In the genomic region with DNA sequence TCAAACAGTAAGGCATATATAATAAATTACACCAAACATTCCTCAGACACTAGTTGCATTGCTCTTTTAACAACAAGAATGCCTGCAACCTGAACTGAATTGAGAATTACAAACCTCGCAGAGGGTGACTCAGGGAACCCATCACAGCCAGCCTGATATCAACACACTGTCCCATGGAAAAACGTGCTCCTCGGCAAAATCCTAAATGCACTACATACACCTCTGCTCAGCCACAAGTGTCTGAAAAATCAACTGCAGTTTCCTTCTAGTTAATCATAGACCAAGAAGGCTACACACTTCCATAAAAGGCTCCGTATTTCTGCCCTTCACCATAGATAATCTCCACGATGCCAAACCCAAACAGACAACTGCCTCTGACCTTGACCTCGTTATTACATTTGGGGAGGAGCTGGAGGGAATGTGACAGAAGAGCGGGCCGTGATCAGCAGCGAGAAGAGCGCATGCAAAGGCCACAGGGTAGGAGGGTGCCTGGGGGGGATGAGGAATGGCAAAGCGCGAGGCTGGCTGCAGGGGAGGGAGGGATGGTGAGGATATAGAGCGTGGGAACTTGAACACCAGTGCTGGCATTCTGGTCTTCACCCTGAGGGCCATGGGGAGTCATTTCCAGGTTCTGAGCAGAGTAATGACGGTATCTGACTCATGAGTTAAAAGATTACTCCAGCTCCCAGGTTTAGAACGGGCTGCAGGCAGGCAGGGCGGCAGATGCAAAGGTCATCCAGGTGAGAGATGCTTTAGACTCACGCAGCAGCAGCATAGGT, we compare ENCODE assay signal across 13 cellular contexts.
DNase-seq lines count a peak whose midpoint lies in the region; ATAC-seq, FAIRE-seq and TF ChIP-seq lines count a peak whose summit lies in the region.
"Had no signal": no experiment of that assay in that cellular context is flagged by ENCODE, and none has a peak within 500 bp of the region (broad histone marks: within the 10 kb centered on the region; RNA-seq: fewer than 3 reads in every experiment).

No MANE protein-coding gene starts in this region.

- DNase-seq in CD4-positive, alpha-beta T cell = no peak
- DNase-seq in HT1080 (ENCODE audit: low read depth) = peak; percentile 26
- DNase-seq in bronchial epithelial cell (ENCODE audit: low read depth) = peak; percentile 89
- no peak for DNase-seq in OCI-M2 (lab: John Stamatoyannopoulos, UW; ENCODE audit: unreplicated experiment)
- no peak for DNase-seq in NCI-H128 (lab: John Stamatoyannopoulos, UW; ENCODE audit: unreplicated experiment)
- DNase-seq in COLO668 (lab: John Stamatoyannopoulos, UW; ENCODE audit: unreplicated experiment) = no peak
- no peak for DNase-seq in NCI-H146 (lab: John Stamatoyannopoulos, UW)
- DNase-seq: NCI-H526 treated with DMSO at 0.1 percent for 48 hours, ovary, SW 1271, upper lobe of right lung had no signal

- POLR2A ChIA-PET in CD4-positive, alpha-beta T cell (lab: Charles Lee) = no interaction called here

- no peak for TF ChIP-seq CTCF in CD4-positive, alpha-beta T cell (IDR thresholded peaks at IDR 0.05)
- no peak for TF ChIP-seq CTCF in bronchial epithelial cell (IDR thresholded peaks at IDR 0.05; ENCODE audit: insufficient read depth, low read length, severe bottlenecking)

- H3K4me1 Mint-ChIP-seq in CD4-positive, alpha-beta T cell (ENCODE audit: low read depth) = peaks cover 95% of the 10 kb centered on the region

- ATAC-seq in CD4-positive, alpha-beta T cell (ENCODE audit: poor library complexity) = no peak
- ATAC-seq: upper lobe of right lung had no signal

- peaks cover 15% of the 10 kb centered on the region for H3K4me1 ChIP-seq in mesodermal cell (ENCODE audit: control insufficient read depth, insufficient read depth, low read length, poor library complexity, severe bottlenecking)

- H3K9me3 Mint-ChIP-seq in CD4-positive, alpha-beta T cell = no peaks in the 10 kb centered on the region

- H3K27me3 Mint-ChIP-seq in CD4-positive, alpha-beta T cell = no peaks in the 10 kb centered on the region

- H3K36me3 ChIP-seq in bronchial epithelial cell (ENCODE audit: control insufficient read depth, insufficient read depth, low read length) (no peaks in the 10 kb centered on the region), mesodermal cell (ENCODE audit: control insufficient read depth, insufficient read depth, low read length) (peaks cover 53% of the 10 kb centered on the region)
- H3K36me3 ChIP-seq: ovary had no signal

- CTCF ChIA-PET in CD4-positive, alpha-beta T cell (lab: Charles Lee) = interaction anchor here (0.6 to 1.5 kb wide), 2 partner anchors 11 to 284 kb away, joined by 3 to 4 read pairs; no protein-coding TSS in a partner anchor

- no peaks in the 10 kb centered on the region for H3K27me3 ChIP-seq in CD4-positive, alpha-beta T cell (ENCODE audit: control insufficient read depth, insufficient read depth, low read length)
- H3K27me3 ChIP-seq in bronchial epithelial cell (ENCODE audit: control insufficient read depth, insufficient read depth, low read length) = no peaks in the 10 kb centered on the region
- H3K27me3 ChIP-seq: ovary, upper lobe of right lung had no signal

- no peak for FAIRE-seq in bronchial epithelial cell (lab: Jason Lieb, UNC)
- FAIRE-seq: D721Med had no signal

- no peak overlapping the region for H3K27ac ChIP-seq in CD4-positive, alpha-beta T cell (ENCODE audit: low read depth, low read length)
- peak overlapping the region; percentile 41 for H3K27ac ChIP-seq in mesodermal cell (ENCODE audit: low read depth, low read length, severe bottlenecking)
- H3K27ac ChIP-seq: ovary, upper lobe of right lung had no signal

- H3K4me3 ChIP-seq in bronchial epithelial cell (ENCODE audit: low read depth, low read length) (no peak overlapping the region), mesodermal cell (ENCODE audit: extremely low read depth, insufficient read depth, low read length, poor library complexity, severe bottlenecking) (no peak overlapping the region)
- H3K4me3 ChIP-seq: ovary, upper lobe of right lung had no signal

- H3K4me3 Mint-ChIP-seq in CD4-positive, alpha-beta T cell = no peak overlapping the region

- H3K36me3 Mint-ChIP-seq in CD4-positive, alpha-beta T cell (ENCODE audit: low read depth) = peaks cover 98% of the 10 kb centered on the region

- H3K9me3 ChIP-seq in CD4-positive, alpha-beta T cell (ENCODE audit: control insufficient read depth, low read length) = no peaks in the 10 kb centered on the region
- H3K9me3 ChIP-seq in mesodermal cell (ENCODE audit: control insufficient read depth, low read length) = no peaks in the 10 kb centered on the region
- H3K9me3 ChIP-seq: ovary, upper lobe of right lung had no signal

- WGBS in mesodermal cell (ENCODE audit: insufficient coverage in 2 of 2), 2 experiments = 93 to 97% methylated on average over 11 to 15 of the region's 17 CpGs

- intact Hi-C loops in CD4-positive, alpha-beta T cell (cut with DNase I, micrococcal nuclease) = no loop called here

- peak overlapping the region; percentile 45 for H3K27ac Mint-ChIP-seq in CD4-positive, alpha-beta T cell

Comparison
In these comparisons a context has a peak if more than half of its experiments do, and no peak if none do; other contexts are left out.
1. DNase-seq: peak in HT1080 (single experiment) and bronchial epithelial cell (single experiment); none in CD4-positive, alpha-beta T cell (0 of 10), OCI-M2 (single experiment), NCI-H128 (single experiment), COLO668 (single experiment) and NCI-H146 (single experiment).